Comparison of ENCODE assay signal across 16 cellular contexts in the genomic region with DNA sequence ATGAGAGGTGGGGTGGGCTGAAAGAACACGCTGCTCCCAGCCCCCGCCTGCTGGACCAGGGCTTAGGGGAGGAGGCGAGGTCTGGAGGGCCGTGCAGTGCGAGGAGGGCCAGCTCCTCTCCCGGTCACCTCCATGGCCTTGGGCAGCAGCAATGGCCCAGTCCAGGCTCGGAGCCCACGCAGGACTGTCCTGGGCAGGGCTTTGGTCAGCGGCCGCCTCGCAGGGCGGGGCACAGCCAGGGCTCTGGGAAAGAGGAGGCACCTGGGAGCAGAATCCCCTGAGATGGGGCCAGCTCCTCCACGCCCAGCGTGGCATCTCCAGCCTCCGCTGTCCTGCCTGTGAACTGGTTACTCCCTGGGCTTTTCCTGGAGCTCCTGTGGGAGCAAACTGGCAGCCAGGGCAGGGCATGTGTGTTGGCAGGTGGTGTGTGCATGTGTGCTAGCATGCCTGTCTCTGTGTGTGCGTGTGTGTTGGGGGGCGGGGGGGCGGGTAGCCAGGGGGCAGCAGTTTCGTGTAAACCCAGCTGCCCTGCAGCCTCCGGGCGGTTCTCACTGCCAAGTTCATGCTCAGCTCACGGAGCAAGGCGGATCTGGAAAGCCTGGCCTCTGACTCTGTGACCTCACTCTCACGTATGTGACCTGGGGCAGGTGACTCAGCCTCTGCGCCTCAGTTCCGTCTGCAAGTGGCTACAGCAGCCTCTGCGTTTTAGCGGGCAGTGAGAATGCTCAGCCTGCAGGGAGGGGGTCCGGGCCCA. TPM values are rescaled to one million over a fixed set of nuclear protein-coding genes. Genes with fewer than 3 reads are reported as not detected.
DNase-seq lines count a peak whose midpoint lies in the region; ATAC-seq and TF ChIP-seq lines count a peak whose summit lies in the region.
"Had no signal": no experiment of that assay in that cellular context is flagged by ENCODE, and none has a peak within 500 bp of the region (broad histone marks: within the 10 kb centered on the region; RNA-seq: fewer than 3 reads in every experiment).

No MANE protein-coding gene starts in this region.

- no peak overlapping the region for H3K4me3 Mint-ChIP-seq in stimulated activated effector memory CD8-positive, alpha-beta T cell treated with anti-CD3 and anti-CD28 coated beads, Interleukin-12 subunit alpha, Interleukin-12 subunit beta, amount 100 ng/mL, for 72 hours
- H3K4me3 Mint-ChIP-seq: nephron progenitor cell had no signal

- no peak for TF ChIP-seq CTCF in Peyer's patch (IDR thresholded peaks at IDR 0.05)

- no peaks in the 10 kb centered on the region for H3K27me3 ChIP-seq in Peyer's patch

- H3K9me3 ChIP-seq in Peyer's patch: no peaks in the 10 kb centered on the region
- H3K9me3 ChIP-seq: sigmoid colon, thoracic aorta had no signal

- TF ChIP-seq POLR2A in Peyer's patch (IDR thresholded peaks at IDR 0.05): no peak

- H3K36me3 Mint-ChIP-seq in stimulated activated effector memory CD8-positive, alpha-beta T cell treated with anti-CD3 and anti-CD28 coated beads, Interleukin-12 subunit alpha, Interleukin-12 subunit beta, amount 100 ng/mL, for 72 hours: no peaks in the 10 kb centered on the region

- H3K27ac Mint-ChIP-seq in stimulated activated effector memory CD8-positive, alpha-beta T cell treated with anti-CD3 and anti-CD28 coated beads, Interleukin-12 subunit alpha, Interleukin-12 subunit beta, amount 100 ng/mL, for 72 hours: no peak overlapping the region
- H3K27ac Mint-ChIP-seq: nephron progenitor cell had no signal

- peaks cover 0 to 3% (median 0%) of the 10 kb centered on the region in 3 donors for H3K36me3 ChIP-seq in Peyer's patch
- H3K36me3 ChIP-seq: sigmoid colon, thoracic aorta had no signal

- H3K9me3 Mint-ChIP-seq in stimulated activated effector memory CD8-positive, alpha-beta T cell treated with anti-CD3 and anti-CD28 coated beads, Interleukin-12 subunit alpha, Interleukin-12 subunit beta, amount 100 ng/mL, for 72 hours: no peaks in the 10 kb centered on the region

- ATAC-seq in stimulated activated effector memory CD8-positive, alpha-beta T cell treated with anti-CD3 and anti-CD28 coated beads, Interleukin-12 subunit alpha, Interleukin-12 subunit beta, amount 100 ng/mL, for 72 hours: peak; percentile 35
- ATAC-seq in GM21786 (IDR thresholded peaks at IDR 0.05; ENCODE audit: unreplicated experiment): no peak
- ATAC-seq in GM18520 (IDR thresholded peaks at IDR 0.05; ENCODE audit: unreplicated experiment): no peak

- no peak overlapping the region for H3K4me3 ChIP-seq in Peyer's patch
- H3K4me3 ChIP-seq: sigmoid colon, SK-N-MC, thoracic aorta had no signal

- DNase-seq in SIG-M5 treated with dmso at 0.1 percent for 504 hours (lab: John Stamatoyannopoulos, UW; ENCODE audit: unreplicated experiment) (peak; percentile 28), SIG-M5 (lab: John Stamatoyannopoulos, UW) (no peak), Peyer's patch (peak in 2 of 3 donors; percentile 75 to 78), epithelial cell of prostate (ENCODE audit: low read depth, low spot score) (peak; percentile 46), activated gamma-delta T cell treated with Interleukin-2 at 50 U/mL for 16 hours (no peak)
- no peak for DNase-seq in stimulated activated effector memory CD8-positive, alpha-beta T cell treated with anti-CD3 and anti-CD28 coated beads, Interleukin-12 subunit alpha, Interleukin-12 subunit beta, amount 100 ng/mL, for 72 hours (ENCODE audit: low spot score in 2 of 2)
- DNase-seq: activated gamma-delta T cell, DMS79 treated with DMSO at 0.1 percent for 48 hours, kidney glomerular epithelial cell, NCI-H446 treated with DMSO at 0.1 percent for 48 hours, nephron progenitor cell, sigmoid colon had no signal

- H3K4me1 Mint-ChIP-seq in stimulated activated effector memory CD8-positive, alpha-beta T cell treated with anti-CD3 and anti-CD28 coated beads, Interleukin-12 subunit alpha, Interleukin-12 subunit beta, amount 100 ng/mL, for 72 hours: no peaks in the 10 kb centered on the region
- H3K4me1 Mint-ChIP-seq: nephron progenitor cell had no signal

- H3K4me1 ChIP-seq in Peyer's patch: peaks cover 0 to 48% (median 5%) of the 10 kb centered on the region in 4 donors
- H3K4me1 ChIP-seq: sigmoid colon had no signal

- H3K27ac ChIP-seq in Peyer's patch (peak overlapping the region in 3 of 4 donors; percentile 63 to 91 (median 88)), epithelial cell of prostate (peak overlapping the region; percentile 33)
- H3K27ac ChIP-seq: sigmoid colon, SK-N-MC, thoracic aorta had no signal

RNA-seq across cellular contexts. Expression of gene ARHGEF16, which starts 27.5 kb away (rescaled TPM):
- 100 to 1,000 TPM in 3 of 4 donors, 10 to 100 TPM in 1; 43.7 to 225 (median 182) TPM for total RNA-seq in Peyer's patch

Comparison
In these comparisons a context has a peak if more than half of its experiments do, and no peak if none do; other contexts are left out.
1. DNase-seq: peak in SIG-M5 treated with dmso at 0.1 percent for 504 hours (single experiment), Peyer's patch (2 of 3) and epithelial cell of prostate (single experiment); none in SIG-M5 (single experiment), stimulated activated effector memory CD8-positive, alpha-beta T cell treated with anti-CD3 and anti-CD28 coated beads, Interleukin-12 subunit alpha, Interleukin-12 subunit beta, amount 100 ng/mL, for 72 hours (0 of 2) and activated gamma-delta T cell treated with Interleukin-2 at 50 U/mL for 16 hours (single experiment).